ENCODE assay signal across 1 cellular context in genomic region chr14:68820536-68820935, GRCh38.
TF ChIP-seq lines count a peak whose summit lies in the region.

No MANE protein-coding gene starts in this region.

TF ChIP-seq in HepG2, 621 proteins besides CTCF, POLR2A, EP300 and RAD21:
- TF ChIP-seq MLLT10 (CRISPR knock-in tag; IDR thresholded peaks at IDR 0.05) (no peak), ZBTB42 (CRISPR knock-in tag; IDR thresholded peaks at IDR 0.05) (no peak), NFYC (CRISPR knock-in tag; IDR thresholded peaks at IDR 0.05) (no peak), PHF5A (CRISPR knock-in tag; IDR thresholded peaks at IDR 0.05; ENCODE audit: low read depth, unreplicated experiment) (no peak), ZC3H4 (CRISPR knock-in tag; IDR thresholded peaks at IDR 0.05; ENCODE audit: borderline replicate concordance) (no peak), NONO (IDR thresholded peaks at IDR 0.05) (no peak), NONO (CRISPR knock-in tag; conservative IDR thresholded peaks at IDR 0.05) (no peak), KDM1A (CRISPR knock-in tag; IDR thresholded peaks at IDR 0.05) (no peak), ZNF503 (CRISPR knock-in tag; IDR thresholded peaks at IDR 0.05) (no peak), GPN1 (CRISPR knock-in tag; IDR thresholded peaks at IDR 0.05; ENCODE audit: borderline replicate concordance) (no peak), ZNF225 (CRISPR knock-in tag; IDR thresholded peaks at IDR 0.05) (no peak)
- TF ChIP-seq, protein P1, sequence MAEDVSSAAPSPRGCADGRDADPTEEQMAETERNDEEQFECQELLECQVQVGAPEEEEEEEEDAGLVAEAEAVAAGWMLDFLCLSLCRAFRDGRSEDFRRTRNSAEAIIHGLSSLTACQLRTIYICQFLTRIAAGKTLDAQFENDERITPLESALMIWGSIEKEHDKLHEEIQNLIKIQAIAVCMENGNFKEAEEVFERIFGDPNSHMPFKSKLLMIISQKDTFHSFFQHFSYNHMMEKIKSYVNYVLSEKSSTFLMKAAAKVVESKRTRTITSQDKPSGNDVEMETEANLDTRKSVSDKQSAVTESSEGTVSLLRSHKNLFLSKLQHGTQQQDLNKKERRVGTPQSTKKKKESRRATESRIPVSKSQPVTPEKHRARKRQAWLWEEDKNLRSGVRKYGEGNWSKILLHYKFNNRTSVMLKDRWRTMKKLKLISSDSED (CRISPR knock-in tag; IDR thresholded peaks at IDR 0.05), result no peak
